In genomic region chr16:4599037-4599436, GRCh38 we compare ENCODE assay signal across 28 cellular contexts. TPM values are rescaled to one million over a fixed set of nuclear protein-coding genes. Genes with fewer than 3 reads are reported as not detected.
"Had no signal": no experiment of that assay in that cellular context is flagged by ENCODE, and none has a peak within 500 bp of the region (broad histone marks: within the 10 kb centered on the region; RNA-seq: fewer than 3 reads in every experiment).

No MANE protein-coding gene starts in this region.

- FAIRE-seq: pancreas, urothelium cell line had no signal

- H3K4me3 Mint-ChIP-seq: memory B cell; naive thymus-derived CD8-positive, alpha-beta T cell; nephron progenitor cell; stimulated activated naive B cell treated with anti-CD40 and anti-IgM and Interleukin-4, amounts not matched to agents 10 μg/mL and 1 μg/mL and 100 μg/mL, for 72 hours had no signal

- H3K4me2 ChIP-seq: neural progenitor cell had no signal

- H3K4me1 Mint-ChIP-seq: stimulated activated naive B cell treated with anti-CD40 and anti-IgM and Interleukin-4, amounts not matched to agents 10 μg/mL and 1 μg/mL and 100 μg/mL, for 72 hours had no signal

- H2AFZ ChIP-seq: neural progenitor cell had no signal

- H3K4me3 ChIP-seq: left ventricle myocardium inferior, lung, neural progenitor cell, pancreas, prostate gland, skin epidermis, stomach, testis, thyroid gland, transverse colon, upper lobe of right lung had no signal

- H3K27me3 ChIP-seq: neural progenitor cell, pancreas, testis, thyroid gland, upper lobe of right lung had no signal

- ATAC-seq: naive thymus-derived CD8-positive, alpha-beta T cell; pancreas; right cardiac atrium; sciatic nerve; stimulated activated naive B cell treated with anti-CD40 and anti-IgM and Interleukin-4, amounts not matched to agents 10 μg/mL and 1 μg/mL and 100 μg/mL, for 72 hours; stimulated activated naive CD8-positive, alpha-beta T cell treated with anti-CD3 and anti-CD28 coated beads, Interleukin-15, Interleukin-2, amounts not matched to agents 100 U/mL and 50 U/mL, for 24 hours; upper lobe of right lung had no signal

- H3K27ac ChIP-seq: left ventricle myocardium inferior, neural progenitor cell, pancreas, prostate gland, skin epidermis, stomach, testis, thyroid gland, transverse colon, upper lobe of right lung had no signal

- H3K36me3 ChIP-seq: left ventricle myocardium inferior, neural progenitor cell, pancreas, prostate gland, stomach, thyroid gland, transverse colon, upper lobe of right lung had no signal

- DNase-seq: hypothalamus; islet precursor cell; left ventricle myocardium inferior; naive thymus-derived CD8-positive, alpha-beta T cell; nephron progenitor cell; posterior cingulate gyrus; retina; right cardiac atrium; stimulated activated CD4-positive, alpha-beta T cell treated with anti-CD3 and anti-CD28 coated beads, Interleukin-12 subunit alpha, Interleukin-12 subunit beta, amount 100 ng/mL, for 4 hours; stimulated activated CD4-positive, alpha-beta T cell treated with anti-CD3 and anti-CD28 coated beads, Interleukin-15, amount 100 ng/mL, for 24 hours; stimulated activated CD4-positive, alpha-beta T cell treated with anti-CD3 and anti-CD28 coated beads, Interleukin-2, amount 100 ng/mL, for 24 hours; stimulated activated CD4-positive, alpha-beta T cell treated with anti-CD3 and anti-CD28 coated beads, Interleukin-4, amount 100 ng/mL, for 1 hour; stimulated activated naive B cell treated with anti-CD40 and anti-IgM and Interleukin-4, amounts not matched to agents 10 μg/mL and 1 μg/mL and 100 μg/mL, for 72 hours; stimulated activated naive CD8-positive, alpha-beta T cell treated with anti-CD3 and anti-CD28 coated beads, Interleukin-15, Interleukin-2, amounts not matched to agents 100 U/mL and 50 U/mL, for 24 hours; stomach; testis; thyroid gland; transverse colon; upper lobe of right lung had no signal

- H3K9me3 ChIP-seq: left ventricle myocardium inferior, pancreas, prostate gland, stomach, testis, thyroid gland, transverse colon, upper lobe of right lung had no signal

- H3K9ac ChIP-seq: neural progenitor cell had no signal

- H3K36me3 Mint-ChIP-seq: naive thymus-derived CD8-positive, alpha-beta T cell; neural progenitor cell; stimulated activated naive B cell treated with anti-CD40 and anti-IgM and Interleukin-4, amounts not matched to agents 10 μg/mL and 1 μg/mL and 100 μg/mL, for 72 hours had no signal

- H3K27ac Mint-ChIP-seq: memory B cell; naive thymus-derived CD8-positive, alpha-beta T cell; stimulated activated naive B cell treated with anti-CD40 and anti-IgM and Interleukin-4, amounts not matched to agents 10 μg/mL and 1 μg/mL and 100 μg/mL, for 72 hours had no signal

- H3K9me3 Mint-ChIP-seq: memory B cell; naive thymus-derived CD8-positive, alpha-beta T cell; nephron progenitor cell; neural progenitor cell; stimulated activated naive B cell treated with anti-CD40 and anti-IgM and Interleukin-4, amounts not matched to agents 10 μg/mL and 1 μg/mL and 100 μg/mL, for 72 hours had no signal

- H3K4me1 ChIP-seq: prostate gland, testis had no signal

RNA-seq across cellular contexts. Expression of gene C16orf96, which starts 42.9 kb away (rescaled TPM):
- total RNA-seq: kidney epithelial cell, transverse colon had no signal
- polyA plus RNA-seq: stomach had no signal
